Comparison of ENCODE assay signal across 6 cellular contexts in the genomic region with DNA sequence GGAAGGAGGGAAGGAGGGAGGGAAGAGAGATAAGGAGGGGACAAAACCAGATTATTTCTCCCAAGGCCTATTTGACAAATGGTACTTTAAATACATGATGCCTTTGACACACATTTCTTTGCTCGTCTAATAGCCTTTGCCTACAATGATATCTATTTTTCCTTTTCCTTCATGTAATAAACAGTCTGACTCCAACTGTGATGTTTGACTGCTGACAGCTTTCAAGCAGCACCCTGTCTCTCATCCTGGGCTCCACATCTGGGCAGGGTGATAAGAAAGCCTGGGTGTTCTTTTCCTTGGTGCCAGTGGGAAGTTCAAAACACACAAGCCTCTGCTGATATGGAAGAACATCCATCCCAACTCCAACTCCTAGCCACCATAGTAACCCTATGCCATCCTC.
"Had no signal": no experiment of that assay in that cellular context is flagged by ENCODE, and none has a peak within 500 bp of the region (broad histone marks: within the 10 kb centered on the region; RNA-seq: fewer than 3 reads in every experiment).

No MANE protein-coding gene starts in this region.

- H3K4me3 ChIP-seq: K562 had no signal

- FAIRE-seq: HTR-8/SVneo, K562 had no signal

- ATAC-seq: K562 had no signal

- DNase-seq: IMR-90, KBM-7, KG1 had no signal

- H3K27ac ChIP-seq: HL-60 had no signal
